In genomic region chr12:54286042-54286931, GRCh38 we compare ENCODE assay signal across 10 cellular contexts. TPM values are rescaled to one million over a fixed set of nuclear protein-coding genes. Genes with fewer than 3 reads are reported as not detected.
DNase-seq lines count a peak whose midpoint lies in the region; ATAC-seq and TF ChIP-seq lines count a peak whose summit lies in the region.
"Had no signal": no experiment of that assay in that cellular context is flagged by ENCODE, and none has a peak within 500 bp of the region (broad histone marks: within the 10 kb centered on the region; RNA-seq: fewer than 3 reads in every experiment).

No MANE protein-coding gene starts in this region.

- H3K27me3 ChIP-seq in right atrium auricular region (no peaks in the 10 kb centered on the region), hepatocyte (no peaks in the 10 kb centered on the region), transverse colon (no peaks in the 10 kb centered on the region)

- intact Hi-C loops in Right ventricle myocardium inferior (cut with DNase I) (no loop called here), transverse colon (cut with DNase I; ENCODE audit: low total_unique reads) (no loop called here)

- peaks cover 38% of the 10 kb centered on the region for H3K79me2 ChIP-seq in hepatocyte

- 57% methylated on average over 10 of the region's 10 CpGs for WGBS in hepatocyte (ENCODE audit: low lambda C conversion rate, missing lambda C conversion rate)
- WGBS in transverse colon (ENCODE audit: low coverage in 1 of 2), 2 donors, result 37 to 49% methylated on average over 5 to 10 of the region's 10 CpGs

- H3K9me3 ChIP-seq in right atrium auricular region (no peaks in the 10 kb centered on the region), hepatocyte (ENCODE audit: low read depth) (no peaks in the 10 kb centered on the region), transverse colon (no peaks in the 10 kb centered on the region)

- in situ Hi-C loops in transverse colon (cut with MboI; ENCODE audit: low pct_ligation_motif_present in 1 of 4, low pct_unique_long_range_greater_than_20kb in 1 of 4, low sequenced_read_pairs in 3 of 4), result no loop called here

- TF ChIP-seq CTCF in right atrium auricular region (IDR thresholded peaks at IDR 0.05), result no peak
- TF ChIP-seq CTCF in VCaP (conservative IDR thresholded peaks at IDR 0.05), result no peak
- no peak for TF ChIP-seq CTCF in hepatocyte (IDR thresholded peaks at IDR 0.05; ENCODE audit: poor library complexity)
- no peak for TF ChIP-seq CTCF in transverse colon (IDR thresholded peaks at IDR 0.05)

- peak overlapping the region; percentile 94 for H3K4me2 ChIP-seq in hepatocyte

- TF ChIP-seq POLR2A in transverse colon (IDR thresholded peaks at IDR 0.05), result peak; percentile 10

- H2AFZ ChIP-seq in hepatocyte, result no peak overlapping the region

- ATAC-seq in Right ventricle myocardium inferior, result peak; percentile 63
- ATAC-seq in GM19324 (IDR thresholded peaks at IDR 0.05; ENCODE audit: low FRiP score, unreplicated experiment), result no peak
- no peak for ATAC-seq in HG03097 (IDR thresholded peaks at IDR 0.05; ENCODE audit: low FRiP score, unreplicated experiment)
- no peak for ATAC-seq in HG02571 (IDR thresholded peaks at IDR 0.05; ENCODE audit: unreplicated experiment)

- H3K9me2 ChIP-seq in hepatocyte (replicated peaks; ENCODE audit: insufficient read depth), result no peaks in the 10 kb centered on the region

- no peak for DNase-seq in Right ventricle myocardium inferior (ENCODE audit: missing footprints)
- DNase-seq in right atrium auricular region (ENCODE audit: low spot score), result no peak
- peak; percentile 50 for DNase-seq in hepatocyte (ENCODE audit: low spot score)
- DNase-seq in transverse colon, result no peak
- DNase-seq: MM.1S had no signal

- no peak for TF ChIP-seq EP300 in transverse colon (IDR thresholded peaks at IDR 0.05; ENCODE audit: low read depth)

- no peak overlapping the region for H3K27ac ChIP-seq in right atrium auricular region
- H3K27ac ChIP-seq in VCaP, result peak overlapping the region; percentile 27; the same call in 1 of the 2 replicates
- H3K27ac ChIP-seq in hepatocyte, result peak overlapping the region; percentile 54
- peak overlapping the region; percentile 55 to 69 (median 62) for H3K27ac ChIP-seq in transverse colon

- H3K4me1 ChIP-seq in right atrium auricular region, result peaks cover 3 to 57% of the 10 kb centered on the region in 2 donors
- H3K4me1 ChIP-seq in hepatocyte (ENCODE audit: insufficient read depth), result peaks cover 35% of the 10 kb centered on the region
- peaks cover 39 to 70% (median 66%) of the 10 kb centered on the region in 4 donors for H3K4me1 ChIP-seq in transverse colon

- H3K4me3 ChIP-seq in right atrium auricular region, result no peak overlapping the region
- H3K4me3 ChIP-seq in hepatocyte, result no peak overlapping the region
- H3K4me3 ChIP-seq in transverse colon, result no peak overlapping the region

- peaks cover 60% of the 10 kb centered on the region for H4K20me1 ChIP-seq in hepatocyte (ENCODE audit: insufficient read depth, poor library complexity, severe bottlenecking)

- peaks cover 74% of the 10 kb centered on the region for H3K36me3 ChIP-seq in right atrium auricular region
- H3K36me3 ChIP-seq in hepatocyte (replicated peaks; ENCODE audit: insufficient read depth, low read depth), result no peaks in the 10 kb centered on the region
- H3K36me3 ChIP-seq in transverse colon, result peaks cover 0 to 40% (median 20%) of the 10 kb centered on the region in 4 donors

RNA-seq across cellular contexts. Expression of gene HNRNPA1, which starts 5.8 kb away (rescaled TPM):
- total RNA-seq in Right ventricle myocardium inferior (371 TPM), right atrium auricular region (100 to 1,000 TPM; 237 to 404 TPM), hepatocyte (467 and 721 TPM in 2 replicates), transverse colon (100 to 1,000 TPM; 104 to 747 (median 326) TPM)
- polyA plus RNA-seq in hepatocyte, result 482 and 531 TPM in 2 replicates

RNA-seq across cellular contexts. Expression of gene CBX5, which starts 6.4 kb away (rescaled TPM):
- 43.0 TPM for total RNA-seq in Right ventricle myocardium inferior
- total RNA-seq in right atrium auricular region, result 10 to 100 TPM; 33.0 to 33.9 TPM
- 58.2 and 60.1 TPM in 2 replicates for total RNA-seq in hepatocyte
- polyA plus RNA-seq in hepatocyte, result 21.9 and 23.3 TPM in 2 replicates
- 10 to 100 TPM; 18.9 to 28.8 (median 22.8) TPM for total RNA-seq in transverse colon

RNA-seq across cellular contexts. Expression of gene NFE2, which starts 14.5 kb away (rescaled TPM):
- total RNA-seq in Right ventricle myocardium inferior, result 1.1 TPM
- 1 to 10 TPM; 1.1 to 2.9 TPM for total RNA-seq in right atrium auricular region
- total RNA-seq in hepatocyte, result 0.44 TPM in 1 of 2 replicates, not detected in the other
- 0.83 TPM in 1 of 2 replicates, not detected in the other for polyA plus RNA-seq in hepatocyte
- total RNA-seq in transverse colon, result not detected
- total RNA-seq: Daoy had no signal

RNA-seq across cellular contexts. Expression of gene COPZ1, which starts 38.6 kb away (rescaled TPM):
- total RNA-seq in Right ventricle myocardium inferior (130 TPM), right atrium auricular region (100 to 1,000 TPM in 1 of 2 donors, 10 to 100 TPM in 1; 79.2 to 154 TPM), hepatocyte (164 and 220 TPM in 2 replicates), transverse colon (10 to 100 TPM; 25.8 to 79.6 (median 63.6) TPM)
- 207 and 224 TPM in 2 replicates for polyA plus RNA-seq in hepatocyte

Comparison
In these comparisons a context has a peak if more than half of its experiments do, and no peak if none do; other contexts are left out.
1. H3K27ac ChIP-seq: peak in VCaP (single experiment), hepatocyte (single experiment) and transverse colon (4 of 4); none in right atrium auricular region (0 of 2).